Comparison of ENCODE assay signal across 17 cellular contexts in genomic region chr5:6371079-6371810, GRCh38. TPM values are rescaled to one million over a fixed set of nuclear protein-coding genes. Genes with fewer than 3 reads are reported as not detected.
DNase-seq lines count a peak whose midpoint lies in the region; ATAC-seq, FAIRE-seq and TF ChIP-seq lines count a peak whose summit lies in the region.
"Had no signal": no experiment of that assay in that cellular context is flagged by ENCODE, and none has a peak within 500 bp of the region (broad histone marks: within the 10 kb centered on the region; RNA-seq: fewer than 3 reads in every experiment).

No MANE protein-coding gene starts in this region.

- H3K27ac ChIP-seq in RWPE2 (ENCODE audit: poor library complexity, severe bottlenecking) (no peak overlapping the region), endodermal cell (ENCODE audit: low read depth, low read length) (no peak overlapping the region), testis (no peak overlapping the region), esophagus squamous epithelium (no peak overlapping the region)
- H3K27ac ChIP-seq: C4-2B had no signal

- H3K9me3 ChIP-seq in Loucy (ENCODE audit: insufficient read depth, low read depth, low read length) (no peaks in the 10 kb centered on the region), RWPE2 (ENCODE audit: severe bottlenecking) (no peaks in the 10 kb centered on the region), endodermal cell (ENCODE audit: control insufficient read depth, low read length) (no peaks in the 10 kb centered on the region), testis (no peaks in the 10 kb centered on the region), esophagus squamous epithelium (no peaks in the 10 kb centered on the region)

- peaks cover 26% of the 10 kb centered on the region for H4K20me1 ChIP-seq in Loucy (ENCODE audit: insufficient read depth, low read length, poor library complexity, severe bottlenecking)

- 93 to 96% methylated on average over 17 to 19 of the region's 19 CpGs for WGBS in endodermal cell (ENCODE audit: insufficient coverage in 1 of 2, insufficient read length in 1 of 2), 2 experiments
- 92 to 95% methylated on average over 17 to 19 of the region's 19 CpGs for WGBS in testis, 2 donors
- 91 to 94% methylated on average over 11 to 18 of the region's 19 CpGs for WGBS in esophagus squamous epithelium, 2 donors

- H2AFZ ChIP-seq in Loucy (ENCODE audit: low read length), result no peak overlapping the region

- H3K4me1 Mint-ChIP-seq in endodermal cell, result no peaks in the 10 kb centered on the region

- TF ChIP-seq CTCF in Loucy (conservative IDR thresholded peaks at IDR 0.05; ENCODE audit: low read length) (0 out of 2 replicates have a peak, but pooled peaks have one; percentile 14), RWPE2 (IDR thresholded peaks at IDR 0.05; ENCODE audit: poor library complexity, severe bottlenecking) (no peak), endodermal cell (conservative IDR thresholded peaks at IDR 0.05) (no peak), testis (IDR thresholded peaks at IDR 0.05) (no peak), esophagus squamous epithelium (IDR thresholded peaks at IDR 0.05) (no peak)

- H3K9me3 Mint-ChIP-seq in endodermal cell, result no peaks in the 10 kb centered on the region

- no peaks in the 10 kb centered on the region for H3K9me2 ChIP-seq in Loucy (replicated peaks; ENCODE audit: low read depth, low read length)

- H3K4me3 Mint-ChIP-seq in endodermal cell, result no peak overlapping the region

- no peak for TF ChIP-seq POLR2A in testis (IDR thresholded peaks at IDR 0.05)
- TF ChIP-seq POLR2A in esophagus squamous epithelium (IDR thresholded peaks at IDR 0.05), result no peak

- peaks cover 70% of the 10 kb centered on the region for H3K36me3 Mint-ChIP-seq in endodermal cell (ENCODE audit: low read depth)

- ATAC-seq in RWPE2 (ENCODE audit: low read depth), result no peak
- ATAC-seq: Right ventricle myocardium inferior had no signal

- H3K36me3 ChIP-seq in Loucy (ENCODE audit: insufficient read depth, low read length), result peaks cover 71% of the 10 kb centered on the region; the same call in 1 of the 2 replicates
- peaks cover 69% of the 10 kb centered on the region for H3K36me3 ChIP-seq in RWPE2 (ENCODE audit: low read depth)
- H3K36me3 ChIP-seq in endodermal cell (ENCODE audit: control insufficient read depth, insufficient read depth, low read length), result peaks cover 74% of the 10 kb centered on the region
- H3K36me3 ChIP-seq in testis (ENCODE audit: low read depth, missing control alignments), result no peaks in the 10 kb centered on the region
- peaks cover 26 to 99% (median 34%) of the 10 kb centered on the region in 3 donors for H3K36me3 ChIP-seq in esophagus squamous epithelium

- no peak overlapping the region for H3K27ac Mint-ChIP-seq in endodermal cell

- H3K27me3 ChIP-seq in Loucy (ENCODE audit: insufficient read depth, low read length, poor library complexity, severe bottlenecking) (no peaks in the 10 kb centered on the region), RWPE2 (ENCODE audit: insufficient read depth, poor library complexity, severe bottlenecking) (no peaks in the 10 kb centered on the region), endodermal cell (ENCODE audit: control insufficient read depth, insufficient read depth, low read length, poor library complexity, severe bottlenecking) (no peaks in the 10 kb centered on the region), testis (no peaks in the 10 kb centered on the region), esophagus squamous epithelium (no peaks in the 10 kb centered on the region)

- no peaks in the 10 kb centered on the region for H3K27me3 Mint-ChIP-seq in endodermal cell (ENCODE audit: insufficient read depth)

- no peak for FAIRE-seq in urothelium cell line (lab: Jason Lieb, UNC)
- FAIRE-seq: D721Med, H54 had no signal

- H3K79me2 ChIP-seq in Loucy (ENCODE audit: insufficient read depth, low read length), result peaks cover 37% of the 10 kb centered on the region

- intact Hi-C loops in testis (cut with DNase I; ENCODE audit: low total_unique reads) (no loop called here), esophagus squamous epithelium (cut with DNase I) (no loop called here)

- H3K9ac ChIP-seq in Loucy (ENCODE audit: low read depth, low read length, poor library complexity, severe bottlenecking) (no peak overlapping the region), endodermal cell (ENCODE audit: extremely low read depth, low read length, poor library complexity, severe bottlenecking) (no peak overlapping the region)

- peaks cover 21% of the 10 kb centered on the region for H3K4me1 ChIP-seq in Loucy (ENCODE audit: insufficient read depth, low read length, poor library complexity, severe bottlenecking)
- H3K4me1 ChIP-seq in RWPE2 (ENCODE audit: insufficient read depth, poor library complexity, severe bottlenecking), result no peaks in the 10 kb centered on the region
- H3K4me1 ChIP-seq in endodermal cell (ENCODE audit: control insufficient read depth, insufficient read depth, low read length), result no peaks in the 10 kb centered on the region
- no peaks in the 10 kb centered on the region for H3K4me1 ChIP-seq in testis
- H3K4me1 ChIP-seq in esophagus squamous epithelium, result peaks cover 0 to 6% (median 6%) of the 10 kb centered on the region in 3 donors

- no peaks in the 10 kb centered on the region for H3F3A ChIP-seq in Loucy (ENCODE audit: low read depth)

- DNase-seq in RWPE2 (ENCODE audit: low spot score) (peak; percentile 7), endodermal cell (peak; percentile 37), testis (peak; percentile 9), urothelium cell line (ENCODE audit: low spot score) (no peak), esophagus squamous epithelium (lab: John Stamatoyannopoulos, UW) (no peak), HUDEP-2 (lab: John Stamatoyannopoulos, UW; ENCODE audit: unreplicated experiment in 76 of 76) (no peak)
- DNase-seq: ACHN, DMS79 treated with DMSO at 0.1 percent for 48 hours, NCI-H1048, NCI-H1436, NCI-H1930, NCI-H526 had no signal

- H3K4me3 ChIP-seq in Loucy (ENCODE audit: low read length, poor library complexity, severe bottlenecking) (no peak overlapping the region), RWPE2 (ENCODE audit: severe bottlenecking) (no peak overlapping the region), endodermal cell (ENCODE audit: low read length) (no peak overlapping the region), testis (no peak overlapping the region), esophagus squamous epithelium (no peak overlapping the region)

- no peak overlapping the region for H3K4me2 ChIP-seq in Loucy (ENCODE audit: low read depth, low read length, poor library complexity, severe bottlenecking)

RNA-seq across cellular contexts. Expression of gene MED10, which starts 7.1 kb away (rescaled TPM):
- total RNA-seq in endodermal cell (10 to 100 TPM; 22.1 to 28.6 TPM), testis (10 to 100 TPM; 43.8 to 47.9 TPM), esophagus squamous epithelium (10 to 100 TPM; 10.3 to 30.7 (median 20.8) TPM)
- 32.9 TPM for polyA plus RNA-seq in endodermal cell (2013, experiment 1 of 2)
- polyA plus RNA-seq in endodermal cell (2013, experiment 2 of 2), result 28.4 TPM
- 43.6 TPM for polyA plus RNA-seq in testis (ENCODE audit: insufficient read depth, low read depth, low replicate concordance)

Comparison
In these comparisons a context has a peak if more than half of its experiments do, and no peak if none do; other contexts are left out.
1. DNase-seq: peak in RWPE2 (single experiment), endodermal cell (single experiment) and testis (single experiment); none in urothelium cell line (single experiment), esophagus squamous epithelium (single experiment) and HUDEP-2 (0 of 76).